1 cellular context compared by ENCODE assay signal in genomic region chr3:45642731-45643152, GRCh38.
TF ChIP-seq lines count a peak whose summit lies in the region.

No MANE protein-coding gene starts in this region.

TF ChIP-seq in endothelial cell of umbilical vein, 7 proteins besides CTCF, POLR2A, EP300 and RAD21:
- TF ChIP-seq JUN (IDR thresholded peaks at IDR 0.05; ENCODE audit: borderline replicate concordance, insufficient read depth, insufficient read length, low read depth) (no peak), MAX (IDR thresholded peaks at IDR 0.05; ENCODE audit: insufficient read depth, insufficient read length) (no peak), FOS (IDR thresholded peaks at IDR 0.05; ENCODE audit: borderline replicate concordance, insufficient read depth, low read length) (no peak), MYC (IDR thresholded peaks at IDR 0.05; ENCODE audit: low read depth, low read length) (no peak), EZH2 (IDR thresholded peaks at IDR 0.05; ENCODE audit: borderline replicate concordance, low read depth, low read length, severe bottlenecking) (no peak), GATA2 (IDR thresholded peaks at IDR 0.05; ENCODE audit: insufficient read depth, insufficient read length, low read depth, low read length) (no peak), POLR2AphosphoS5 (IDR thresholded peaks at IDR 0.05; ENCODE audit: insufficient read depth, low read depth, low read length) (no peak)
TF ChIP-seq in endothelial cell of umbilical vein: peak in this region for 0.
